Comparison of ENCODE assay signal across 1 cellular context in genomic region chr6:115706981-115707380, GRCh38.
TF ChIP-seq lines count a peak whose summit lies in the region.

No MANE protein-coding gene starts in this region.

TF ChIP-seq in GM23338, 12 proteins besides CTCF, POLR2A, EP300 and RAD21 (continued from another document):
- TF ChIP-seq REST (IDR thresholded peaks at IDR 0.05; ENCODE audit: unreplicated experiment) (no peak), POLR2AphosphoS5 (IDR thresholded peaks at IDR 0.05; ENCODE audit: low read depth) (no peak)
- TF ChIP-seq, protein P1, sequence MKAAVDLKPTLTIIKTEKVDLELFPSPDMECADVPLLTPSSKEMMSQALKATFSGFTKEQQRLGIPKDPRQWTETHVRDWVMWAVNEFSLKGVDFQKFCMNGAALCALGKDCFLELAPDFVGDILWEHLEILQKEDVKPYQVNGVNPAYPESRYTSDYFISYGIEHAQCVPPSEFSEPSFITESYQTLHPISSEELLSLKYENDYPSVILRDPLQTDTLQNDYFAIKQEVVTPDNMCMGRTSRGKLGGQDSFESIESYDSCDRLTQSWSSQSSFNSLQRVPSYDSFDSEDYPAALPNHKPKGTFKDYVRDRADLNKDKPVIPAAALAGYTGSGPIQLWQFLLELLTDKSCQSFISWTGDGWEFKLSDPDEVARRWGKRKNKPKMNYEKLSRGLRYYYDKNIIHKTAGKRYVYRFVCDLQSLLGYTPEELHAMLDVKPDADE (IDR thresholded peaks at IDR 0.05), result no peak
